Comparison of ENCODE assay signal across 8 cellular contexts in genomic region chr16:14833873-14834248, GRCh38. TPM values are rescaled to one million over a fixed set of nuclear protein-coding genes. Genes with fewer than 3 reads are reported as not detected.
DNase-seq lines count a peak whose midpoint lies in the region; ATAC-seq and TF ChIP-seq lines count a peak whose summit lies in the region.
"Not testable (repeated sequence)": the region's sequence is repeated elsewhere in the genome, so short reads cannot be mapped to it uniquely, and the experiment has no call there.

No MANE protein-coding gene starts in this region.

- CTCF ChIA-PET in activated CD8-positive, alpha-beta T cell treated with anti-CD3 and anti-CD28 coated beads, Interleukin-2, amount 10 ng/mL, durations not matched to agents 7 days and 5 days (lab: Charles Lee), result not testable (repeated sequence)

- not testable (repeated sequence) for TF ChIP-seq EP300 in gastroesophageal sphincter (IDR thresholded peaks at IDR 0.05)

- not testable (repeated sequence) for TF ChIP-seq CTCF in gastroesophageal sphincter (IDR thresholded peaks at IDR 0.05)

- DNase-seq in activated CD8-positive, alpha-beta T cell treated with anti-CD3 and anti-CD28 coated beads, Interleukin-2, amount 10 ng/mL, durations not matched to agents 7 days and 5 days; naive B cell; aorta: not testable (repeated sequence)

- peak overlapping the region in 1 of 2 donors; percentile 39 for H3K4me3 ChIP-seq in gastroesophageal sphincter
- H3K4me3 ChIP-seq in aorta (ENCODE audit: low read length in 2 of 2), result not testable (repeated sequence)

- WGBS in gastroesophageal sphincter (ENCODE audit: low coverage in 1 of 2), 2 donors, result no CpG with 5 or more reads among the region's 39 CpGs
- WGBS in aorta, 2 donors, result no CpG with 5 or more reads among the region's 39 CpGs

- H3K9me3 ChIP-seq in gastroesophageal sphincter; aorta (ENCODE audit: control insufficient read depth, low read length): not testable (repeated sequence)

- not testable (repeated sequence) for H3K4me1 Mint-ChIP-seq in activated CD8-positive, alpha-beta T cell treated with anti-CD3 and anti-CD28 coated beads, Interleukin-2, amount 10 ng/mL, durations not matched to agents 7 days and 5 days (ENCODE audit: low read depth); naive B cell

- not testable (repeated sequence) for H3K36me3 ChIP-seq in gastroesophageal sphincter; aorta (ENCODE audit: control insufficient read depth in 1 of 2, insufficient read depth in 2 of 2, low read length in 1 of 2)

- H3K27ac ChIP-seq in gastroesophageal sphincter; aorta (ENCODE audit: low read depth in 1 of 2, low read length in 2 of 2): not testable (repeated sequence)

- H3K36me3 Mint-ChIP-seq in activated CD8-positive, alpha-beta T cell treated with anti-CD3 and anti-CD28 coated beads, Interleukin-2, amount 10 ng/mL, durations not matched to agents 7 days and 5 days (ENCODE audit: low read depth); naive B cell: not testable (repeated sequence)

- not testable (repeated sequence) for H3K27me3 Mint-ChIP-seq in activated CD8-positive, alpha-beta T cell treated with anti-CD3 and anti-CD28 coated beads, Interleukin-2, amount 10 ng/mL, durations not matched to agents 7 days and 5 days (ENCODE audit: low read depth); naive B cell

- not testable (repeated sequence) for H3K27me3 ChIP-seq in gastroesophageal sphincter; aorta (ENCODE audit: control insufficient read depth in 1 of 2, insufficient read depth in 2 of 2, low read length in 1 of 2)

- peak; percentile 39 for ATAC-seq in GM18868 (IDR thresholded peaks at IDR 0.05; ENCODE audit: unreplicated experiment)
- peak; percentile 39 for ATAC-seq in GM21526 (IDR thresholded peaks at IDR 0.05; ENCODE audit: low FRiP score, unreplicated experiment)
- ATAC-seq in HG02973 (IDR thresholded peaks at IDR 0.05; ENCODE audit: unreplicated experiment), result peak; percentile 31
- ATAC-seq in HG03571 (IDR thresholded peaks at IDR 0.05; ENCODE audit: unreplicated experiment), result peak; percentile 42
- peak; percentile 62 for ATAC-seq in activated CD8-positive, alpha-beta T cell treated with anti-CD3 and anti-CD28 coated beads, Interleukin-2, amount 10 ng/mL, durations not matched to agents 7 days and 5 days
- peak; percentile 65 for ATAC-seq in gastroesophageal sphincter
- peak; percentile 31 to 36 for ATAC-seq in naive B cell (ENCODE audit: low read depth in 2 of 2)
- ATAC-seq in aorta (ENCODE audit: low FRiP score), result peak; percentile 51

- not testable (repeated sequence) for TF ChIP-seq POLR2A in gastroesophageal sphincter (IDR thresholded peaks at IDR 0.05)

- POLR2A ChIA-PET in activated CD8-positive, alpha-beta T cell treated with anti-CD3 and anti-CD28 coated beads, Interleukin-2, amount 10 ng/mL, durations not matched to agents 7 days and 5 days (lab: Charles Lee), result not testable (repeated sequence)

- H3K4me3 Mint-ChIP-seq in activated CD8-positive, alpha-beta T cell treated with anti-CD3 and anti-CD28 coated beads, Interleukin-2, amount 10 ng/mL, durations not matched to agents 7 days and 5 days, result not testable (repeated sequence)
- H3K4me3 Mint-ChIP-seq in naive B cell, result peak overlapping the region in 2 of 8 donors; percentile 63 to 71

- H3K4me1 ChIP-seq in gastroesophageal sphincter; aorta (ENCODE audit: control insufficient read depth in 1 of 2, insufficient read depth in 2 of 2, low read length in 2 of 2): not testable (repeated sequence)

- not testable (repeated sequence) for H3K9me3 Mint-ChIP-seq in activated CD8-positive, alpha-beta T cell treated with anti-CD3 and anti-CD28 coated beads, Interleukin-2, amount 10 ng/mL, durations not matched to agents 7 days and 5 days (ENCODE audit: insufficient read depth); naive B cell

- intact Hi-C loops in aorta (cut with DNase I), result not testable (repeated sequence)

- not testable (repeated sequence) for H3K27ac Mint-ChIP-seq in activated CD8-positive, alpha-beta T cell treated with anti-CD3 and anti-CD28 coated beads, Interleukin-2, amount 10 ng/mL, durations not matched to agents 7 days and 5 days; naive B cell

RNA-seq across cellular contexts. Expression of gene NOMO1, which starts 0.3 kb away (rescaled TPM):
- 10 to 100 TPM; 37.3 to 43.4 TPM for total RNA-seq in activated CD8-positive, alpha-beta T cell treated with anti-CD3 and anti-CD28 coated beads, Interleukin-2, amount 10 ng/mL, durations not matched to agents 7 days and 5 days
- 10 to 100 TPM; 54.3 to 87.9 (median 58.6) TPM for total RNA-seq in gastroesophageal sphincter
- 10 to 100 TPM; 15.9 to 45.1 (median 26.0) TPM for polyA plus RNA-seq in naive B cell (ENCODE audit: low read depth in 6 of 6)
- total RNA-seq in aorta, result 10 to 100 TPM; 56.2 to 73.6 TPM
- polyA plus RNA-seq in aorta, result 10 to 100 TPM; 25.8 to 33.8 TPM
